In the genomic region with DNA sequence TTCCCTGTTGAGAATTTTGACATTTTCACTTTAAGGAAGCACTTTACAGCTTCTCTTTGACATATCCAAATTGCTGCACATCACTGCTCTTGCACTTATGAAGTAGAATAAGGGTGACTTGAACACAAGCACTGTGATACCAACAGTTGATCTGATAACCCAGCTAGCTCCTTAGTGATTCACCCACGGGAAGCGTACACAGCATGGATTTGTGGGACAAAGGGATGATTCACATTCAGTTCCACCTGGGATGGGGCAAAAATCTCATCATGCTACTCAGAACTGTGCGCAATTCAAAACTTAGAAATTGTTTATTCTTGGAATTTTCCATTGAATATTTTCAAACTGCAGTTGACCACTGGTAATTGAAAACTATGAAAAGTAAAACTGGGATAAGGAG, we compare ENCODE assay signal across 26 cellular contexts.
"Had no signal": no experiment of that assay in that cellular context is flagged by ENCODE, and none has a peak within 500 bp of the region (broad histone marks: within the 10 kb centered on the region; RNA-seq: fewer than 3 reads in every experiment).

No MANE protein-coding gene starts in this region.

- H3K36me3 Mint-ChIP-seq: activated CD8-positive, alpha-beta memory T cell treated with anti-CD3 and anti-CD28 coated beads, Interleukin-2, amount 10 ng/mL, durations not matched to agents 7 days and 5 days; activated naive CD8-positive, alpha-beta T cell treated with anti-CD3 and anti-CD28 coated beads, Interleukin-2, amount 10 ng/mL, durations not matched to agents 7 days and 5 days; naive thymus-derived CD4-positive, alpha-beta T cell had no signal

- ATAC-seq: activated CD4-positive, alpha-beta T cell treated with anti-CD3 and anti-CD28 coated beads for 36 hours; activated CD8-positive, alpha-beta memory T cell treated with anti-CD3 and anti-CD28 coated beads, Interleukin-2, amount 10 ng/mL, durations not matched to agents 7 days and 5 days; activated CD8-positive, alpha-beta T cell treated with anti-CD3 and anti-CD28 coated beads, Interleukin-2, amount 10 ng/mL, durations not matched to agents 7 days and 5 days; activated T-cell treated with anti-CD3 and anti-CD28 coated beads, Interleukin-2, amount 50 U/mL, for 72 hours; heart right ventricle; naive thymus-derived CD4-positive, alpha-beta T cell; sciatic nerve; stimulated activated naive CD8-positive, alpha-beta T cell treated with anti-CD3 and anti-CD28 coated beads, Interleukin-15, Interleukin-2, amounts not matched to agents 100 U/mL and 50 U/mL, for 24 hours had no signal

- H3K4me3 Mint-ChIP-seq: activated CD4-positive, alpha-beta T cell treated with anti-CD3 and anti-CD28 coated beads for 36 hours; activated CD8-positive, alpha-beta memory T cell treated with anti-CD3 and anti-CD28 coated beads, Interleukin-2, amount 10 ng/mL, durations not matched to agents 7 days and 5 days; activated CD8-positive, alpha-beta T cell treated with anti-CD3 and anti-CD28 coated beads, Interleukin-2, amount 10 ng/mL, durations not matched to agents 7 days and 5 days; activated naive CD8-positive, alpha-beta T cell treated with anti-CD3 and anti-CD28 coated beads, Interleukin-2, amount 10 ng/mL, durations not matched to agents 7 days and 5 days; activated T-cell treated with anti-CD3 and anti-CD28 coated beads, Interleukin-2, amount 50 U/mL, for 72 hours; endodermal cell; naive thymus-derived CD4-positive, alpha-beta T cell had no signal

- H3K27ac ChIP-seq: brain microvascular endothelial cell, esophagus muscularis mucosa, heart right ventricle, ovary, skin epidermis, thoracic aorta, vagina had no signal

- DNase-seq: activated CD4-positive, alpha-beta T cell treated with anti-CD3 and anti-CD28 coated beads for 36 hours; activated CD4-positive, CD25-positive, alpha-beta regulatory T cell; activated CD8-positive, alpha-beta memory T cell treated with anti-CD3 and anti-CD28 coated beads, Interleukin-2, amount 10 ng/mL, durations not matched to agents 7 days and 5 days; activated CD8-positive, alpha-beta T cell treated with anti-CD3 and anti-CD28 coated beads, Interleukin-2, amount 10 ng/mL, durations not matched to agents 7 days and 5 days; activated naive CD4-positive, alpha-beta T cell treated with Interleukin-2 at 50 U/mL for 16 hours; activated naive CD8-positive, alpha-beta T cell treated with anti-CD3 and anti-CD28 coated beads, Interleukin-2, amount 10 ng/mL, durations not matched to agents 7 days and 5 days; activated T-cell treated with anti-CD3 and anti-CD28 coated beads, Interleukin-2, amount 50 U/mL, for 72 hours; amniotic stem cell; brain microvascular endothelial cell; central memory CD4-positive, alpha-beta T cell; endodermal cell; foreskin melanocyte; heart right ventricle; midbrain; naive thymus-derived CD4-positive, alpha-beta T cell; ovary; stimulated activated CD4-positive, alpha-beta T cell treated with anti-CD3 and anti-CD28 coated beads, Interleukin-12 subunit alpha, Interleukin-12 subunit beta, amount 100 ng/mL, for 4 hours; stimulated activated CD4-positive, alpha-beta T cell treated with anti-CD3 and anti-CD28 coated beads, Interleukin-4, amount 100 ng/mL, for 1 hour; stimulated activated naive CD8-positive, alpha-beta T cell treated with anti-CD3 and anti-CD28 coated beads, Interleukin-15, Interleukin-2, amounts not matched to agents 100 U/mL and 50 U/mL, for 24 hours; trophoblast cell had no signal

- H3K4me1 Mint-ChIP-seq: activated CD4-positive, alpha-beta T cell treated with anti-CD3 and anti-CD28 coated beads for 36 hours; activated CD8-positive, alpha-beta memory T cell treated with anti-CD3 and anti-CD28 coated beads, Interleukin-2, amount 10 ng/mL, durations not matched to agents 7 days and 5 days; activated naive CD8-positive, alpha-beta T cell treated with anti-CD3 and anti-CD28 coated beads, Interleukin-2, amount 10 ng/mL, durations not matched to agents 7 days and 5 days; endodermal cell; naive thymus-derived CD4-positive, alpha-beta T cell had no signal

- H3K4me3 ChIP-seq: esophagus muscularis mucosa, heart right ventricle, ovary, skin epidermis, thoracic aorta, vagina had no signal

- H3K27me3 Mint-ChIP-seq: activated CD4-positive, alpha-beta T cell treated with anti-CD3 and anti-CD28 coated beads for 36 hours; activated CD8-positive, alpha-beta memory T cell treated with anti-CD3 and anti-CD28 coated beads, Interleukin-2, amount 10 ng/mL, durations not matched to agents 7 days and 5 days; activated naive CD8-positive, alpha-beta T cell treated with anti-CD3 and anti-CD28 coated beads, Interleukin-2, amount 10 ng/mL, durations not matched to agents 7 days and 5 days; naive thymus-derived CD4-positive, alpha-beta T cell; progenitor cell of endocrine pancreas had no signal

- H3K27ac Mint-ChIP-seq: activated CD4-positive, alpha-beta T cell treated with anti-CD3 and anti-CD28 coated beads for 36 hours; activated CD8-positive, alpha-beta memory T cell treated with anti-CD3 and anti-CD28 coated beads, Interleukin-2, amount 10 ng/mL, durations not matched to agents 7 days and 5 days; activated CD8-positive, alpha-beta T cell treated with anti-CD3 and anti-CD28 coated beads, Interleukin-2, amount 10 ng/mL, durations not matched to agents 7 days and 5 days; activated naive CD8-positive, alpha-beta T cell treated with anti-CD3 and anti-CD28 coated beads, Interleukin-2, amount 10 ng/mL, durations not matched to agents 7 days and 5 days; activated T-cell treated with anti-CD3 and anti-CD28 coated beads, Interleukin-2, amount 50 U/mL, for 72 hours; endodermal cell; naive thymus-derived CD4-positive, alpha-beta T cell; progenitor cell of endocrine pancreas had no signal
